Comparison of ENCODE assay signal across 13 cellular contexts in genomic region chr4:128528177-128528576, GRCh38.
DNase-seq lines count a peak whose midpoint lies in the region; ATAC-seq and TF ChIP-seq lines count a peak whose summit lies in the region.
"Had no signal": no experiment of that assay in that cellular context is flagged by ENCODE, and none has a peak within 500 bp of the region (broad histone marks: within the 10 kb centered on the region; RNA-seq: fewer than 3 reads in every experiment).

No MANE protein-coding gene starts in this region.

- H4K20me1 ChIP-seq in GM23248 (ENCODE audit: insufficient read depth) = no peaks in the 10 kb centered on the region

- H3K4me1 ChIP-seq in GM23248 (ENCODE audit: insufficient read depth) = peaks cover 63% of the 10 kb centered on the region
- peaks cover 54% of the 10 kb centered on the region for H3K4me1 ChIP-seq in SJSA1 (replicated peaks)
- peaks cover 6 to 14% of the 10 kb centered on the region in 2 donors for H3K4me1 ChIP-seq in left lung
- peaks cover 59% of the 10 kb centered on the region for H3K4me1 ChIP-seq in skeletal muscle satellite cell (ENCODE audit: control insufficient read depth, insufficient read depth, low read length)
- H3K4me1 ChIP-seq in upper lobe of right lung = peaks cover 15% of the 10 kb centered on the region

- H3K9me3 ChIP-seq in GM23248 (ENCODE audit: low read depth) (no peaks in the 10 kb centered on the region), SJSA1 (replicated peaks) (no peaks in the 10 kb centered on the region), left lung (no peaks in the 10 kb centered on the region), skeletal muscle satellite cell (replicated peaks; ENCODE audit: low read length) (no peaks in the 10 kb centered on the region), upper lobe of right lung (no peaks in the 10 kb centered on the region)

- H3K27ac ChIP-seq in GM23248 (peak overlapping the region; percentile 97), SJSA1 (peak overlapping the region; percentile 95), left lung (peak overlapping the region; percentile 34 to 50), upper lobe of right lung (no peak overlapping the region)

- H3K9me2 ChIP-seq in GM23248 (ENCODE audit: insufficient read depth) = no peaks in the 10 kb centered on the region

- no peak overlapping the region for H3K4me3 ChIP-seq in GM23248
- no peak overlapping the region for H3K4me3 ChIP-seq in SJSA1
- H3K4me3 ChIP-seq in left lung = no peak overlapping the region
- H3K4me3 ChIP-seq in skeletal muscle satellite cell (ENCODE audit: low read length) = no peak overlapping the region
- H3K4me3 ChIP-seq in upper lobe of right lung = no peak overlapping the region

- peak; percentile 28 for ATAC-seq in left lung
- ATAC-seq in upper lobe of right lung = no peak
- no peak for ATAC-seq in HG03159 (IDR thresholded peaks at IDR 0.05; ENCODE audit: unreplicated experiment)

- DNase-seq in GM23248 (peak; percentile 13), SJSA1 (ENCODE audit: low read depth in 1 of 2, low spot score in 2 of 2) (peak in 1 of 2 experiments; percentile 40), left lung (no peak), cortex of kidney (lab: John Stamatoyannopoulos, UW) (no peak), SHP77 treated with DMSO at 0.1 percent for 48 hours (lab: John Stamatoyannopoulos, UW) (no peak), upper lobe of right lung (no peak)
- DNase-seq: activated effector memory CD4-positive, alpha-beta T cell treated with anti-CD3 and anti-CD28 coated beads, Interleukin-2, amount 50 U/mL, for 16 hours; foreskin melanocyte; NCI-H1092 treated with DMSO at 0.1 percent for 48 hours; NCI-H226; stimulated activated CD4-positive, alpha-beta T cell treated with anti-CD3 and anti-CD28 coated beads, Interleukin-2, amount 100 ng/mL, for 24 hours had no signal

- in situ Hi-C loops in GM23248 (cut with MboI) = no loop called here

- H3K27me3 ChIP-seq in GM23248 (replicated peaks; ENCODE audit: insufficient read depth) = no peaks in the 10 kb centered on the region
- H3K27me3 ChIP-seq in SJSA1 (replicated peaks) = no peaks in the 10 kb centered on the region
- no peaks in the 10 kb centered on the region for H3K27me3 ChIP-seq in left lung
- no peaks in the 10 kb centered on the region for H3K27me3 ChIP-seq in skeletal muscle satellite cell (ENCODE audit: control insufficient read depth, insufficient read depth, low read length)
- no peaks in the 10 kb centered on the region for H3K27me3 ChIP-seq in upper lobe of right lung

- H3K4me2 ChIP-seq in GM23248 (ENCODE audit: unreplicated experiment) (peak overlapping the region; percentile 25), skeletal muscle satellite cell (ENCODE audit: low read length) (peak overlapping the region; percentile 12)

- TF ChIP-seq CTCF in left lung (IDR thresholded peaks at IDR 0.05) (no peak), upper lobe of right lung (IDR thresholded peaks at IDR 0.05) (no peak)

- peaks cover 44% of the 10 kb centered on the region for H3F3A ChIP-seq in GM23248 (ENCODE audit: insufficient read depth)

- WGBS in GM23248 (ENCODE audit: low coverage in 1 of 2, low lambda C conversion rate in 2 of 2, missing lambda C conversion rate in 2 of 2), 2 experiments = 45 to 65% methylated on average over 2 of the region's 2 CpGs

- H2AFZ ChIP-seq in GM23248 = no peak overlapping the region

- intact Hi-C loops in left lung (cut with DNase I) = no loop called here
- intact Hi-C loops in upper lobe of right lung (cut with DNase I) = no loop called here

- H3K9ac ChIP-seq in GM23248 (no peak overlapping the region), skeletal muscle satellite cell (ENCODE audit: low read depth, low read length) (peak overlapping the region; percentile 58)

- H3K79me2 ChIP-seq in GM23248 (ENCODE audit: insufficient read depth) = no peaks in the 10 kb centered on the region

- H3K36me3 ChIP-seq in GM23248 (ENCODE audit: low read depth) (no peaks in the 10 kb centered on the region), SJSA1 (no peaks in the 10 kb centered on the region), left lung (no peaks in the 10 kb centered on the region), skeletal muscle satellite cell (ENCODE audit: insufficient read depth, low read length) (no peaks in the 10 kb centered on the region), upper lobe of right lung (no peaks in the 10 kb centered on the region)
